ENCODE assay signal across 33 cellular contexts in genomic region chr6:2984738-2985381, GRCh38. TPM values are rescaled to one million over a fixed set of nuclear protein-coding genes. Genes with fewer than 3 reads are reported as not detected.
A peak's percentile ranks its signal among the peaks of the same experiment; 100 is the strongest.
DNase-seq lines count a peak whose midpoint lies in the region; ATAC-seq and TF ChIP-seq lines count a peak whose summit lies in the region.
"Had no signal": no experiment of that assay in that cellular context is flagged by ENCODE, and none has a peak within 500 bp of the region (broad histone marks: within the 10 kb centered on the region; RNA-seq: fewer than 3 reads in every experiment).

No MANE protein-coding gene starts in this region.

- H3K4me3 ChIP-seq in HUES48 (ENCODE audit: low read depth, low read length) (no peak overlapping the region; the same call in 1 of the 2 replicates), Peyer's patch (no peak overlapping the region)
- H3K4me3 ChIP-seq: BLaER1, esophagus squamous epithelium, HAP-1, SJSA1, suprapubic skin, uterus had no signal

- TF ChIP-seq POLR2A in Peyer's patch (IDR thresholded peaks at IDR 0.05): peak; percentile 10 to 23

- H3K4me1 ChIP-seq in HUES48 (ENCODE audit: control insufficient read depth, insufficient read depth, low read length) (peaks cover 15% of the 10 kb centered on the region), Peyer's patch (peaks cover 6 to 68% (median 9%) of the 10 kb centered on the region in 4 donors)

- no peaks in the 10 kb centered on the region for H3K27me3 Mint-ChIP-seq in progenitor cell of endocrine pancreas
- peaks cover 10% of the 10 kb centered on the region for H3K27me3 Mint-ChIP-seq in T-helper 2 cell treated with Interferon-gamma antibody and Interleukin-4, amounts not matched to agents 5 μg/mL and 100 μg/mL, for 36 hours (ENCODE audit: low read depth)
- H3K27me3 Mint-ChIP-seq: activated naive CD8-positive, alpha-beta T cell had no signal

- H3K9ac ChIP-seq in HUES48 (ENCODE audit: low read depth, low read length): peak overlapping the region; percentile 29; the same call in 1 of the 2 replicates
- H3K9ac ChIP-seq: BLaER1 had no signal

- TF ChIP-seq CTCF in Peyer's patch (IDR thresholded peaks at IDR 0.05) (no peak), progenitor cell of endocrine pancreas (IDR thresholded peaks at IDR 0.05; ENCODE audit: unreplicated experiment) (no peak)

- H3K4me3 Mint-ChIP-seq in progenitor cell of endocrine pancreas (ENCODE audit: low read depth): no peak overlapping the region
- H3K4me3 Mint-ChIP-seq in T-helper 2 cell treated with Interferon-gamma antibody and Interleukin-4, amounts not matched to agents 5 μg/mL and 100 μg/mL, for 36 hours: no peak overlapping the region
- H3K4me3 Mint-ChIP-seq: activated naive CD8-positive, alpha-beta T cell; mesothelial cell of epicardium; natural killer cell; stimulated activated memory B cell treated with anti-CD40 and anti-IgM and Interleukin-4, amounts not matched to agents 10 μg/mL and 1 μg/mL and 100 μg/mL, for 72 hours; T-cell had no signal

- H3K4me1 Mint-ChIP-seq in progenitor cell of endocrine pancreas (ENCODE audit: low read depth): peaks cover 53% of the 10 kb centered on the region
- peaks cover 16% of the 10 kb centered on the region for H3K4me1 Mint-ChIP-seq in T-helper 2 cell treated with Interferon-gamma antibody and Interleukin-4, amounts not matched to agents 5 μg/mL and 100 μg/mL, for 36 hours (ENCODE audit: low read depth)

- peak in 2 of 3 donors; percentile 77 to 82 for DNase-seq in Peyer's patch
- DNase-seq in iPS-NIHi7 (ENCODE audit: extremely low spot score): peak; percentile 32
- no peak for DNase-seq in progenitor cell of endocrine pancreas (ENCODE audit: low spot score, unreplicated experiment)
- DNase-seq in RPMI8226: no peak
- DNase-seq in SW 1271 (lab: John Stamatoyannopoulos, UW): no peak
- DNase-seq in T-helper 2 cell treated with Interferon-gamma antibody and Interleukin-4, amounts not matched to agents 5 μg/mL and 100 μg/mL, for 36 hours (ENCODE audit: low spot score): no peak
- DNase-seq in stimulated activated naive CD8-positive, alpha-beta T cell treated with anti-CD3 and anti-CD28 coated beads, Interleukin-15, Interleukin-2, amounts not matched to agents 100 U/mL and 50 U/mL, for 24 hours: no peak
- DNase-seq: activated CD4-positive, alpha-beta T cell treated with anti-CD3 and anti-CD28 coated beads, Interleukin-2, amount 50 U/mL, for 4 hours; activated CD4-positive, CD25-positive, alpha-beta regulatory T cell; anterior cingulate cortex; esophagus squamous epithelium; foreskin melanocyte; GDM1; natural killer cell; NCI-H1092; NCI-H187; NCI-H2171; NCI-H524; stimulated activated CD4-positive, alpha-beta T cell treated with anti-CD3 and anti-CD28 coated beads, Interleukin-4, amount 100 ng/mL, for 4 hours; T-cell; uterus had no signal

- H3K27ac Mint-ChIP-seq in progenitor cell of endocrine pancreas: peak overlapping the region; percentile 86
- H3K27ac Mint-ChIP-seq in T-helper 2 cell treated with Interferon-gamma antibody and Interleukin-4, amounts not matched to agents 5 μg/mL and 100 μg/mL, for 36 hours: no peak overlapping the region
- H3K27ac Mint-ChIP-seq: activated naive CD8-positive, alpha-beta T cell; mesothelial cell of epicardium; natural killer cell; stimulated activated memory B cell treated with anti-CD40 and anti-IgM and Interleukin-4, amounts not matched to agents 10 μg/mL and 1 μg/mL and 100 μg/mL, for 72 hours; T-cell had no signal

- ATAC-seq in stimulated activated naive CD8-positive, alpha-beta T cell treated with anti-CD3 and anti-CD28 coated beads, Interleukin-15, Interleukin-2, amounts not matched to agents 100 U/mL and 50 U/mL, for 24 hours: no peak
- ATAC-seq: left lobe of liver; natural killer cell; sciatic nerve; stimulated activated memory B cell treated with anti-CD40 and anti-IgM and Interleukin-4, amounts not matched to agents 10 μg/mL and 1 μg/mL and 100 μg/mL, for 72 hours; T-cell had no signal

- no peaks in the 10 kb centered on the region for H3K9me3 ChIP-seq in HUES48 (ENCODE audit: control insufficient read depth, insufficient read depth, low read length)
- H3K9me3 ChIP-seq in Peyer's patch: no peaks in the 10 kb centered on the region
- H3K9me3 ChIP-seq: BLaER1, esophagus squamous epithelium, HAP-1, SJSA1, suprapubic skin, uterus had no signal

- H3K36me3 Mint-ChIP-seq in progenitor cell of endocrine pancreas (ENCODE audit: insufficient read depth): no peaks in the 10 kb centered on the region
- no peaks in the 10 kb centered on the region for H3K36me3 Mint-ChIP-seq in T-helper 2 cell treated with Interferon-gamma antibody and Interleukin-4, amounts not matched to agents 5 μg/mL and 100 μg/mL, for 36 hours (ENCODE audit: low read depth)
- H3K36me3 Mint-ChIP-seq: activated naive CD8-positive, alpha-beta T cell; mesothelial cell of epicardium; natural killer cell; stimulated activated memory B cell treated with anti-CD40 and anti-IgM and Interleukin-4, amounts not matched to agents 10 μg/mL and 1 μg/mL and 100 μg/mL, for 72 hours; T-cell had no signal

- H3K27me3 ChIP-seq in HUES48 (ENCODE audit: control insufficient read depth, insufficient read depth, low read length) (no peaks in the 10 kb centered on the region), Peyer's patch (no peaks in the 10 kb centered on the region)
- H3K27me3 ChIP-seq: esophagus squamous epithelium, SJSA1, suprapubic skin, uterus had no signal

- H3K36me3 ChIP-seq in HUES48 (ENCODE audit: control insufficient read depth, insufficient read depth, low read length): no peaks in the 10 kb centered on the region
- H3K36me3 ChIP-seq in Peyer's patch: no peaks in the 10 kb centered on the region
- H3K36me3 ChIP-seq: BLaER1, esophagus squamous epithelium, HAP-1, SJSA1, suprapubic skin, uterus had no signal

- no peaks in the 10 kb centered on the region for H3K9me3 Mint-ChIP-seq in progenitor cell of endocrine pancreas (ENCODE audit: low read depth)
- H3K9me3 Mint-ChIP-seq in T-helper 2 cell treated with Interferon-gamma antibody and Interleukin-4, amounts not matched to agents 5 μg/mL and 100 μg/mL, for 36 hours: no peaks in the 10 kb centered on the region
- H3K9me3 Mint-ChIP-seq: IgD-negative memory B cell; mesothelial cell of epicardium; natural killer cell; stimulated activated memory B cell treated with anti-CD40 and anti-IgM and Interleukin-4, amounts not matched to agents 10 μg/mL and 1 μg/mL and 100 μg/mL, for 72 hours; T-cell had no signal

- peak overlapping the region; percentile 68 for H3K27ac ChIP-seq in HUES48 (ENCODE audit: low read depth, low read length)
- H3K27ac ChIP-seq in Peyer's patch: peak overlapping the region in 3 of 4 donors; percentile 61 to 99 (median 90)
- H3K27ac ChIP-seq: BLaER1, HL-60, SJSA1, suprapubic skin, uterus had no signal

RNA-seq across cellular contexts. Expression of gene SERPINB6, which starts 13.5 kb away (rescaled TPM):
- total RNA-seq in Peyer's patch (100 to 1,000 TPM; 170 to 462 (median 219) TPM), progenitor cell of endocrine pancreas (220 and 226 TPM in 2 replicates)

RNA-seq across cellular contexts. Expression of gene NQO2, which starts 14.8 kb away (rescaled TPM):
- 10 to 100 TPM; 22.1 to 60.8 (median 29.3) TPM for total RNA-seq in Peyer's patch
- total RNA-seq in progenitor cell of endocrine pancreas: 41.3 and 45.8 TPM in 2 replicates

Comparison
In these comparisons a context has a peak if more than half of its experiments do, and no peak if none do; other contexts are left out.
1. DNase-seq: peak in Peyer's patch (2 of 3) and iPS-NIHi7 (single experiment); none in progenitor cell of endocrine pancreas (single experiment), RPMI8226 (single experiment), SW 1271 (0 of 2), T-helper 2 cell treated with Interferon-gamma antibody and Interleukin-4, amounts not matched to agents 5 μg/mL and 100 μg/mL, for 36 hours (single experiment) and stimulated activated naive CD8-positive, alpha-beta T cell treated with anti-CD3 and anti-CD28 coated beads, Interleukin-15, Interleukin-2, amounts not matched to agents 100 U/mL and 50 U/mL, for 24 hours (single experiment).